Comparison of ENCODE assay signal across 19 cellular contexts in genomic region chr18:44238911-44239310, GRCh38.
DNase-seq lines count a peak whose midpoint lies in the region; ATAC-seq, FAIRE-seq and TF ChIP-seq lines count a peak whose summit lies in the region.
"Had no signal": no experiment of that assay in that cellular context is flagged by ENCODE, and none has a peak within 500 bp of the region (broad histone marks: within the 10 kb centered on the region; RNA-seq: fewer than 3 reads in every experiment).

No MANE protein-coding gene starts in this region.

- no peak for TF ChIP-seq CTCF in astrocyte (IDR thresholded peaks at IDR 0.05; ENCODE audit: insufficient read depth, low read depth, low read length)
- no peak for TF ChIP-seq CTCF in foreskin keratinocyte (conservative IDR thresholded peaks at IDR 0.05)
- no peak for TF ChIP-seq CTCF in GM20000 (IDR thresholded peaks at IDR 0.05; ENCODE audit: extremely low read depth, missing control alignments)

- H2AFZ ChIP-seq in astrocyte (ENCODE audit: low read depth, low read length): no peak overlapping the region

- H3K4me3 Mint-ChIP-seq in astrocyte (ENCODE audit: unreplicated experiment): no peak overlapping the region
- H3K4me3 Mint-ChIP-seq: CD4-positive, alpha-beta memory T cell; HFFc6 had no signal

- no peaks in the 10 kb centered on the region for H4K20me1 ChIP-seq in astrocyte (ENCODE audit: insufficient read depth, low read length)

- no peak overlapping the region for H3K4me3 ChIP-seq in astrocyte (ENCODE audit: insufficient read depth, low read depth, low read length)
- H3K4me3 ChIP-seq: HAP-1 had no signal

- H3K27ac ChIP-seq in astrocyte (ENCODE audit: low read depth, low read length) (peak overlapping the region; percentile 36), foreskin keratinocyte (no peak overlapping the region)

- peak overlapping the region; percentile 49 for H3K4me2 ChIP-seq in astrocyte (ENCODE audit: low read length)

- no peak for FAIRE-seq in astrocyte (lab: Jason Lieb, UNC)
- FAIRE-seq: GM12891, GM18507, H54 had no signal

- H3K36me3 ChIP-seq in astrocyte (ENCODE audit: insufficient read depth, low read length): no peaks in the 10 kb centered on the region
- H3K36me3 ChIP-seq: HAP-1 had no signal

- peak; percentile 50 for DNase-seq in NCI-H226
- DNase-seq in astrocyte (ENCODE audit: low read depth): peak; percentile 39
- no peak for DNase-seq in foreskin keratinocyte
- no peak for DNase-seq in NCI-H510A (lab: John Stamatoyannopoulos, UW)
- DNase-seq in GM20000 (ENCODE audit: low spot score): no peak
- DNase-seq: C1 segment of cervical spinal cord; Calu3; CD4-positive, alpha-beta memory T cell; COR-L47; DMS53; DMS79 treated with DMSO at 0.1 percent for 48 hours; GF-D8; GOT3; HFFc6 had no signal

- no peaks in the 10 kb centered on the region for H3K27me3 Mint-ChIP-seq in astrocyte (ENCODE audit: low read depth, unreplicated experiment)
- H3K27me3 Mint-ChIP-seq: CD4-positive, alpha-beta memory T cell had no signal

- H3K9ac ChIP-seq in astrocyte (ENCODE audit: low read length): no peak overlapping the region

- peaks cover 15% of the 10 kb centered on the region for H3K4me1 Mint-ChIP-seq in astrocyte (ENCODE audit: low read depth, unreplicated experiment)
- H3K4me1 Mint-ChIP-seq: CD4-positive, alpha-beta memory T cell had no signal

- H3K4me1 ChIP-seq in astrocyte (ENCODE audit: insufficient read depth, low read length) (peaks cover 5% of the 10 kb centered on the region), foreskin keratinocyte (peaks cover 12% of the 10 kb centered on the region)
- H3K4me1 ChIP-seq: HAP-1 had no signal

- no peaks in the 10 kb centered on the region for H3K9me3 ChIP-seq in astrocyte (ENCODE audit: insufficient read depth, low read depth, low read length)
- H3K9me3 ChIP-seq: HAP-1 had no signal

- ATAC-seq in foreskin keratinocyte (peak; percentile 9), esophagus mucosa (no peak)

- no peaks in the 10 kb centered on the region for H3K36me3 Mint-ChIP-seq in astrocyte (ENCODE audit: low read depth, unreplicated experiment)
- H3K36me3 Mint-ChIP-seq: CD4-positive, alpha-beta memory T cell had no signal

- H3K27me3 ChIP-seq in astrocyte (ENCODE audit: insufficient read depth, low read length) (no peaks in the 10 kb centered on the region), foreskin keratinocyte (no peaks in the 10 kb centered on the region)

- H3K79me2 ChIP-seq in astrocyte (ENCODE audit: insufficient read depth, low read length): no peaks in the 10 kb centered on the region

- no peak overlapping the region for H3K27ac Mint-ChIP-seq in astrocyte (ENCODE audit: unreplicated experiment)
- H3K27ac Mint-ChIP-seq: CD4-positive, alpha-beta memory T cell; HFFc6 had no signal

- H3K9me3 Mint-ChIP-seq in astrocyte (ENCODE audit: unreplicated experiment): no peaks in the 10 kb centered on the region

Comparison
In these comparisons a context has a peak if more than half of its experiments do, and no peak if none do; other contexts are left out.
1. DNase-seq: peak in NCI-H226 (single experiment) and astrocyte (single experiment); none in foreskin keratinocyte (0 of 2), NCI-H510A (single experiment) and GM20000 (single experiment).